In genomic region chr11:104588975-104589374, GRCh38 we compare ENCODE assay signal across 23 cellular contexts.
DNase-seq lines count a peak whose midpoint lies in the region; ATAC-seq, FAIRE-seq and TF ChIP-seq lines count a peak whose summit lies in the region.
"Had no signal": no experiment of that assay in that cellular context is flagged by ENCODE, and none has a peak within 500 bp of the region (broad histone marks: within the 10 kb centered on the region; RNA-seq: fewer than 3 reads in every experiment).

No MANE protein-coding gene starts in this region.

- H3F3A ChIP-seq in neural cell (ENCODE audit: insufficient read depth, low read length, poor library complexity, severe bottlenecking): no peaks in the 10 kb centered on the region

- no peaks in the 10 kb centered on the region for H3K27me3 ChIP-seq in DND-41 (ENCODE audit: insufficient read depth, low read length, poor library complexity)
- no peaks in the 10 kb centered on the region for H3K27me3 ChIP-seq in neural cell (ENCODE audit: insufficient read depth, low read depth, low read length)
- H3K27me3 ChIP-seq in HepG2 (ENCODE audit: control insufficient read depth in 1 of 2, insufficient read depth in 2 of 2, low read length in 2 of 2): no peaks in the 10 kb centered on the region; a peak in 1 of 5 replicates

- CTCF ChIA-PET in HepG2 (lab: Yijun Ruan, JAX; ENCODE audit: low intra/inter-chr PET ratio, low total read pairs): no interaction called here

- H4K20me1 ChIP-seq in DND-41 (ENCODE audit: insufficient read depth, low read length) (no peaks in the 10 kb centered on the region), neural cell (ENCODE audit: insufficient read depth) (no peaks in the 10 kb centered on the region), HepG2 (ENCODE audit: insufficient read depth, low read length) (no peaks in the 10 kb centered on the region)

- ATAC-seq in DND-41 (ENCODE audit: insufficient read depth, low read depth) (peak; percentile 57; the same call in 1 of the 3 replicates), HepG2 (no peak), HG02623 (IDR thresholded peaks at IDR 0.05; ENCODE audit: unreplicated experiment) (no peak)
- ATAC-seq: A549, GM12878 had no signal

- POLR2A ChIA-PET in HepG2 (lab: Yijun Ruan, JAX): no interaction called here

- H3K4me1 ChIP-seq in DND-41 (ENCODE audit: insufficient read depth, low read length): peaks cover 4% of the 10 kb centered on the region
- no peaks in the 10 kb centered on the region for H3K4me1 ChIP-seq in HepG2 (ENCODE audit: insufficient read depth, low read length)
- H3K4me1 ChIP-seq: A549, Caco-2 had no signal

- H3K9me2 ChIP-seq in neural cell (ENCODE audit: insufficient read depth, low read length): no peaks in the 10 kb centered on the region

- TF ChIP-seq CTCF in 22Rv1 (IDR thresholded peaks at IDR 0.05): no peak
- TF ChIP-seq CTCF in DND-41 (IDR thresholded peaks at IDR 0.05; ENCODE audit: borderline replicate concordance, extremely low read depth, low read length, poor library complexity, severe bottlenecking): no peak
- TF ChIP-seq CTCF in choroid plexus epithelial cell (conservative IDR thresholded peaks at IDR 0.05; ENCODE audit: low read depth, low read length): no peak
- TF ChIP-seq CTCF in neural cell (IDR thresholded peaks at IDR 0.05; ENCODE audit: poor library complexity, severe bottlenecking): no peak
- TF ChIP-seq CTCF in HepG2 (CRISPR knock-in tag; IDR thresholded peaks at IDR 0.05): no peak

- H3K4me3 ChIP-seq in DND-41 (ENCODE audit: low read depth in 1 of 2, low read length in 2 of 2) (no peak overlapping the region), choroid plexus epithelial cell (ENCODE audit: low read depth, low read length) (no peak overlapping the region), neural cell (ENCODE audit: low read length) (no peak overlapping the region), HepG2 (replicated peaks in 1 of 3; ENCODE audit: insufficient read depth in 1 of 3, low read depth in 2 of 3, low read length in 3 of 3) (no peak overlapping the region)
- H3K4me3 ChIP-seq: A549, GM12878, GM23248 had no signal

- H3K27ac ChIP-seq in 22Rv1 (0 out of 2 replicates have a peak overlapping the region, but pooled peaks have one; percentile 82), DND-41 (ENCODE audit: low read length) (no peak overlapping the region), neural cell (ENCODE audit: low read length) (peak overlapping the region; percentile 4), HepG2 (ENCODE audit: extremely low read length, insufficient read depth, low read length) (no peak overlapping the region)
- H3K27ac ChIP-seq: A549, C4-2B, GM23248 had no signal

- H3K36me3 ChIP-seq in DND-41 (ENCODE audit: insufficient read depth, low read length): no peaks in the 10 kb centered on the region
- no peaks in the 10 kb centered on the region for H3K36me3 ChIP-seq in neural cell (ENCODE audit: insufficient read depth, low read length)
- H3K36me3 ChIP-seq in HepG2 (replicated peaks in 1 of 2; ENCODE audit: control insufficient read depth in 1 of 2, insufficient read depth in 2 of 2, low read length in 2 of 2): no peaks in the 10 kb centered on the region

- H3K9ac ChIP-seq in DND-41 (ENCODE audit: low read depth, low read length) (no peak overlapping the region), neural cell (ENCODE audit: low read length) (no peak overlapping the region), HepG2 (ENCODE audit: insufficient read depth, low read depth, low read length) (no peak overlapping the region)
- H3K9ac ChIP-seq: GM23248 had no signal

- FAIRE-seq in HepG2 (lab: Jason Lieb, UNC): no peak
- FAIRE-seq: A549, D721Med, GM12878, GM19239, H54 had no signal

- no TSS peak for BruUV-seq in HepG2 (replicated peaks; lab: Mats Ljungman, UMichigan)

- no peak overlapping the region for H3K4me2 ChIP-seq in DND-41 (ENCODE audit: insufficient read depth, low read length)
- no peak overlapping the region for H3K4me2 ChIP-seq in neural cell (ENCODE audit: low read length)
- no peak overlapping the region for H3K4me2 ChIP-seq in HepG2 (ENCODE audit: low read depth, low read length)
- H3K4me2 ChIP-seq: A549 had no signal

- H2AFZ ChIP-seq in DND-41 (ENCODE audit: low read depth, low read length): no peak overlapping the region
- H2AFZ ChIP-seq in neural cell (ENCODE audit: low read depth, low read length): no peak overlapping the region
- no peak overlapping the region for H2AFZ ChIP-seq in HepG2 (ENCODE audit: low read length)
- H2AFZ ChIP-seq: GM23248 had no signal

- 0% methylated on average over 1 of the region's 1 CpG for WGBS in HepG2 (ENCODE audit: low lambda C conversion rate)

- no peaks in the 10 kb centered on the region for H3K9me3 ChIP-seq in DND-41 (ENCODE audit: insufficient read depth, low read length, severe bottlenecking)
- no peaks in the 10 kb centered on the region for H3K9me3 ChIP-seq in neural cell (ENCODE audit: low read length)
- H3K9me3 ChIP-seq in HepG2 (ENCODE audit: low read length): no peaks in the 10 kb centered on the region
- H3K9me3 ChIP-seq: A549, Caco-2 had no signal

- no peak for TF ChIP-seq POLR2A in HepG2 (IDR thresholded peaks at IDR 0.05; ENCODE audit: insufficient read depth in 1 of 2, low read depth in 2 of 2, low read length in 2 of 2)

- peak; percentile 79 for TF ChIP-seq EP300 in neural cell (conservative IDR thresholded peaks at IDR 0.05; ENCODE audit: poor library complexity, severe bottlenecking)
- no peak for TF ChIP-seq EP300 in HepG2 (IDR thresholded peaks at IDR 0.05; ENCODE audit: low read depth in 2 of 2, low read length in 2 of 2)
- TF ChIP-seq EP300 in HepG2 (CRISPR knock-in tag; IDR thresholded peaks at IDR 0.05; ENCODE audit: borderline replicate concordance): no peak

- TF ChIP-seq RAD21 in neural cell (conservative IDR thresholded peaks at IDR 0.05) (no peak), HepG2 (CRISPR knock-in tag; IDR thresholded peaks at IDR 0.05) (no peak)

- DNase-seq in DND-41 (no peak), choroid plexus epithelial cell (ENCODE audit: low read depth) (peak; percentile 19), HepG2 (ENCODE audit: low spot score) (no peak), NOMO-1 treated with dmso at 0.1 percent for 144 hours (lab: John Stamatoyannopoulos, UW; ENCODE audit: unreplicated experiment) (no peak)
- DNase-seq in stimulated activated CD4-positive, alpha-beta T cell treated with anti-CD3 and anti-CD28 coated beads, Interleukin-15, amount 100 ng/mL, for 24 hours: no peak
- DNase-seq: AML-193; Caco-2; CD4-positive, alpha-beta T cell; DMS79 treated with DMSO at 0.1 percent for 48 hours; EL; GM23248; HCEC 1CT; HFFc6; KG1 had no signal

- H3K79me2 ChIP-seq in DND-41 (ENCODE audit: insufficient read depth, low read length) (no peaks in the 10 kb centered on the region), neural cell (replicated peaks; ENCODE audit: insufficient read depth, low read length) (no peaks in the 10 kb centered on the region), HepG2 (ENCODE audit: insufficient read depth, low read length) (no peaks in the 10 kb centered on the region)

- in situ Hi-C loops in HepG2 (cut with HindIII; ENCODE audit: extremely low pct_ligation_motif_present, low pct_unique_long_range_greater_than_20kb): no loop called here

- intact Hi-C loops in HepG2 (cut with micrococcal nuclease; ENCODE audit: unreplicated experiment): no loop called here

TF ChIP-seq in HepG2, 621 proteins besides CTCF, POLR2A, EP300 and RAD21:
- TF ChIP-seq REL (CRISPR knock-in tag; conservative IDR thresholded peaks at IDR 0.05): no peak
- TF ChIP-seq ZNF609 (CRISPR knock-in tag; IDR thresholded peaks at IDR 0.05; ENCODE audit: borderline replicate concordance): no peak
- TF ChIP-seq HINFP (CRISPR knock-in tag; IDR thresholded peaks at IDR 0.05; ENCODE audit: low read depth): no peak
TF ChIP-seq in HepG2: peak in this region for 0.

Comparison
In these comparisons a context has a peak if more than half of its experiments do, and no peak if none do; other contexts are left out.
1. H3K27ac ChIP-seq: peak in 22Rv1 (single experiment) and neural cell (single experiment); none in DND-41 (single experiment) and HepG2 (single experiment).